In genomic region chr3:49620728-49621127, GRCh38 we compare ENCODE assay signal across 14 cellular contexts. TPM values are rescaled to one million over a fixed set of nuclear protein-coding genes. Genes with fewer than 3 reads are reported as not detected.
DNase-seq lines count a peak whose midpoint lies in the region; ATAC-seq, FAIRE-seq and TF ChIP-seq lines count a peak whose summit lies in the region.
"Had no signal": no experiment of that assay in that cellular context is flagged by ENCODE, and none has a peak within 500 bp of the region (broad histone marks: within the 10 kb centered on the region; RNA-seq: fewer than 3 reads in every experiment).

No MANE protein-coding gene starts in this region.

- H3K4me1 ChIP-seq in IMR-90 (ENCODE audit: control insufficient read depth, insufficient read depth, low read length) (peaks cover 5% of the 10 kb centered on the region), K562 (replicated peaks in 1 of 2; ENCODE audit: control insufficient read depth in 2 of 2, insufficient read depth in 2 of 2, low read length in 2 of 2) (no peaks in the 10 kb centered on the region), endodermal cell (ENCODE audit: control insufficient read depth, insufficient read depth, low read length) (no peaks in the 10 kb centered on the region), trophoblast cell (ENCODE audit: control insufficient read depth in 1 of 2, insufficient read depth in 2 of 2, low read length in 2 of 2) (no peaks in the 10 kb centered on the region)
- H3K4me1 ChIP-seq: BLaER1 treated with 17β-estradiol and CSF1 and Interleukin-3, amounts not matched to agents 10 nM and 100 nM had no signal

- no peak overlapping the region for H3K27ac ChIP-seq in IMR-90 (ENCODE audit: insufficient read depth, low read length)
- H3K27ac ChIP-seq in K562 (ENCODE audit: extremely low read depth, low read depth, low read length): no peak overlapping the region
- no peak overlapping the region for H3K27ac ChIP-seq in endodermal cell (ENCODE audit: low read depth, low read length)
- H3K27ac ChIP-seq in trophoblast cell (ENCODE audit: low read depth, low read length): no peak overlapping the region
- H3K27ac ChIP-seq: BLaER1 treated with 17β-estradiol and CSF1 and Interleukin-3, amounts not matched to agents 10 nM and 100 nM had no signal

- H3K9me3 ChIP-seq in IMR-90 (ENCODE audit: control insufficient read depth, insufficient read depth, low read length): no peaks in the 10 kb centered on the region
- H3K9me3 ChIP-seq in K562 (replicated peaks; ENCODE audit: control insufficient read depth, insufficient read depth, low read depth, low read length): no peaks in the 10 kb centered on the region
- no peaks in the 10 kb centered on the region for H3K9me3 ChIP-seq in endodermal cell (ENCODE audit: control insufficient read depth, low read length)
- no peaks in the 10 kb centered on the region for H3K9me3 ChIP-seq in trophoblast cell (ENCODE audit: insufficient read depth, low read depth, low read length)
- H3K9me3 ChIP-seq: BLaER1 treated with 17β-estradiol and CSF1 and Interleukin-3, amounts not matched to agents 10 nM and 100 nM had no signal

- no peaks in the 10 kb centered on the region for H3K9me3 Mint-ChIP-seq in endodermal cell
- H3K9me3 Mint-ChIP-seq: CD8-positive, alpha-beta T cell; H9 had no signal

- TF ChIP-seq RAD21 in IMR-90 (IDR thresholded peaks at IDR 0.05; ENCODE audit: low read length) (no peak), K562 (CRISPR knock-in tag; conservative IDR thresholded peaks at IDR 0.05 in 1 of 2, IDR thresholded peaks at IDR 0.05 in 1 of 2) (no peak)

- 80% methylated on average over 1 of the region's 8 CpGs; no CpG with 5 or more reads in 1 of the 2 experiments for WGBS in IMR-90 (ENCODE audit: extremely low coverage in 2 of 2, insufficient read length in 1 of 2), 2 experiments
- 39% methylated on average over 4 of the region's 8 CpGs for WGBS in K562 (ENCODE audit: insufficient coverage, low coverage, missing lambda C conversion rate)
- WGBS in endodermal cell (ENCODE audit: insufficient coverage in 1 of 2, insufficient read length in 1 of 2), 2 experiments: 95 to 100% methylated on average over 4 to 8 of the region's 8 CpGs
- WGBS in trophoblast cell (ENCODE audit: extremely low coverage, insufficient coverage, insufficient read length): no CpG with 5 or more reads among the region's 8 CpGs

- H3K79me2 ChIP-seq in K562 (ENCODE audit: control insufficient read depth, insufficient read depth, low read length) (no peaks in the 10 kb centered on the region), trophoblast cell (ENCODE audit: control insufficient read depth, insufficient read depth, low read length, poor library complexity) (no peaks in the 10 kb centered on the region)

- no peaks in the 10 kb centered on the region for H3K36me3 ChIP-seq in IMR-90 (ENCODE audit: control insufficient read depth, insufficient read depth, low read length)
- H3K36me3 ChIP-seq in K562 (ENCODE audit: control insufficient read depth, insufficient read depth, low read length): no peaks in the 10 kb centered on the region
- no peaks in the 10 kb centered on the region for H3K36me3 ChIP-seq in endodermal cell (ENCODE audit: control insufficient read depth, insufficient read depth, low read length)
- no peaks in the 10 kb centered on the region for H3K36me3 ChIP-seq in trophoblast cell (ENCODE audit: control insufficient read depth in 1 of 2, insufficient read depth in 2 of 2, low read length in 2 of 2)
- H3K36me3 ChIP-seq: BLaER1 treated with 17β-estradiol and CSF1 and Interleukin-3, amounts not matched to agents 10 nM and 100 nM had no signal

- H3K4me3 ChIP-seq in IMR-90 (ENCODE audit: insufficient read depth, low read depth, low read length) (no peak overlapping the region), K562 (no peak overlapping the region), endodermal cell (ENCODE audit: low read length) (no peak overlapping the region), trophoblast cell (ENCODE audit: low read depth, low read length) (no peak overlapping the region)
- H3K4me3 ChIP-seq: BLaER1 treated with 17β-estradiol and CSF1 and Interleukin-3, amounts not matched to agents 10 nM and 100 nM; GM12878 had no signal

- no peak overlapping the region for H3K56ac ChIP-seq in IMR-90 (ENCODE audit: extremely low read depth, insufficient read depth, low read length)

- no peak for TF ChIP-seq EP300 in K562 (IDR thresholded peaks at IDR 0.05; ENCODE audit: low read length)

- BruUV-seq in IMR-90 (replicated peaks; lab: Mats Ljungman, UMichigan) (no TSS peak), K562 (replicated peaks; lab: Mats Ljungman, UMichigan) (no TSS peak)

- H3K36me3 Mint-ChIP-seq in endodermal cell (ENCODE audit: low read depth): no peaks in the 10 kb centered on the region
- H3K36me3 Mint-ChIP-seq: CD8-positive, alpha-beta T cell had no signal

- POLR2A ChIA-PET in IMR-90 (lab: Charles Lee; ENCODE audit: unreplicated experiment): no interaction called here
- POLR2A ChIA-PET in K562 (lab: Yijun Ruan, JAX): interaction anchor here (0.5 kb wide), 1 partner anchor 38 kb away, joined by 3 read pairs; no protein-coding TSS in a partner anchor

- H3K9ac ChIP-seq in IMR-90 (ENCODE audit: low read depth, low read length) (no peak overlapping the region), K562 (ENCODE audit: insufficient read depth in 1 of 2, low read depth in 2 of 2, low read length in 2 of 2) (no peak overlapping the region), endodermal cell (ENCODE audit: extremely low read depth, low read length, poor library complexity, severe bottlenecking) (no peak overlapping the region), trophoblast cell (ENCODE audit: low read length) (no peak overlapping the region)
- H3K9ac ChIP-seq: BLaER1 treated with 17β-estradiol and CSF1 and Interleukin-3, amounts not matched to agents 10 nM and 100 nM had no signal

- TF ChIP-seq CTCF in IMR-90 (conservative IDR thresholded peaks at IDR 0.05; ENCODE audit: low read depth, low read length) (no peak), K562 (IDR thresholded peaks at IDR 0.05 in 2 of 3, conservative IDR thresholded peaks at IDR 0.05 in 1 of 3; ENCODE audit: insufficient read depth in 2 of 3, low read depth in 1 of 3, low read length in 3 of 3) (no peak), endodermal cell (conservative IDR thresholded peaks at IDR 0.05) (no peak)

- no peak overlapping the region for H2BK12ac ChIP-seq in trophoblast cell (ENCODE audit: low read length)

- CTCF ChIA-PET in IMR-90 (lab: Yijun Ruan, JAX): no interaction called here
- CTCF ChIA-PET in K562 (lab: Yijun Ruan, JAX; ENCODE audit: low intra/inter-chr PET ratio): no interaction called here

- intact Hi-C loops in IMR-90 (cut with micrococcal nuclease): no loop called here
- intact Hi-C loops in K562 (cut with micrococcal nuclease): no loop called here

- no peak overlapping the region for H4K91ac ChIP-seq in IMR-90 (ENCODE audit: insufficient read depth, low read depth, low read length)
- no peak overlapping the region for H4K91ac ChIP-seq in trophoblast cell (ENCODE audit: low read depth, low read length)

- H2AK9ac ChIP-seq in IMR-90 (replicated peaks; ENCODE audit: low read depth, low read length, poor library complexity): no peak overlapping the region

- no peaks in the 10 kb centered on the region for H3K79me1 ChIP-seq in IMR-90 (ENCODE audit: low read depth in 1 of 2, low read length in 2 of 2)
- no peaks in the 10 kb centered on the region for H3K79me1 ChIP-seq in trophoblast cell (ENCODE audit: low read length)

- H2BK120ac ChIP-seq in IMR-90 (ENCODE audit: low read depth, low read length) (no peak overlapping the region), trophoblast cell (ENCODE audit: insufficient read depth, low read length, poor library complexity) (no peak overlapping the region)

- H3K4ac ChIP-seq in IMR-90 (ENCODE audit: low read depth, low read length) (no peak overlapping the region), trophoblast cell (ENCODE audit: low read depth, low read length) (no peak overlapping the region)

- H3K9me1 ChIP-seq in IMR-90 (ENCODE audit: insufficient read depth, low read length) (no peaks in the 10 kb centered on the region; the same call in 1 of the 2 replicates), K562 (ENCODE audit: control insufficient read depth, insufficient read depth, low read length) (no peaks in the 10 kb centered on the region)

- no peak overlapping the region for H4K12ac ChIP-seq in trophoblast cell (ENCODE audit: low read depth, low read length)

- H2AFZ ChIP-seq in IMR-90 (replicated peaks; ENCODE audit: low read length, poor library complexity): no peak overlapping the region
- no peak overlapping the region for H2AFZ ChIP-seq in K562 (ENCODE audit: low read depth, low read length)
- no peak overlapping the region for H2AFZ ChIP-seq in trophoblast cell (ENCODE audit: insufficient read depth, low read length, poor library complexity)

- H2AK5ac ChIP-seq in IMR-90 (ENCODE audit: low read depth, low read length): no peak overlapping the region
- no peak overlapping the region for H2AK5ac ChIP-seq in trophoblast cell (ENCODE audit: low read length)

- no peak overlapping the region for H3K4me2 ChIP-seq in IMR-90 (ENCODE audit: low read depth, low read length)
- no peak overlapping the region for H3K4me2 ChIP-seq in K562 (ENCODE audit: insufficient read depth, low read length)
- H3K4me2 ChIP-seq in trophoblast cell (ENCODE audit: low read length): no peak overlapping the region
- H3K4me2 ChIP-seq: BLaER1 treated with 17β-estradiol and CSF1 and Interleukin-3, amounts not matched to agents 10 nM and 100 nM had no signal

- H3K14ac ChIP-seq in IMR-90 (replicated peaks; ENCODE audit: low read depth, low read length) (no peak overlapping the region), trophoblast cell (ENCODE audit: low read length) (no peak overlapping the region)

- H3K18ac ChIP-seq in IMR-90 (ENCODE audit: low read depth, low read length): no peak overlapping the region
- H3K18ac ChIP-seq in trophoblast cell (ENCODE audit: low read length): no peak overlapping the region

- DNase-seq in IMR-90 (no peak), K562 (ENCODE audit: extremely low read depth in 1 of 4, low spot score in 3 of 4) (no peak), endodermal cell (peak; percentile 19), NCI-H1092 treated with DMSO at 0.1 percent for 48 hours (lab: John Stamatoyannopoulos, UW) (no peak), RPMI8226 (no peak), trophoblast cell (no peak)
- DNase-seq: Calu3; CD8-positive, alpha-beta T cell; DMS79 treated with DMSO at 0.1 percent for 48 hours; H9 had no signal

- H2BK5ac ChIP-seq in IMR-90 (ENCODE audit: low read depth, low read length, poor library complexity, severe bottlenecking) (no peak overlapping the region), trophoblast cell (ENCODE audit: low read depth, low read length, poor library complexity) (no peak overlapping the region)

- H4K8ac ChIP-seq in IMR-90 (ENCODE audit: low read depth in 2 of 2, low read length in 2 of 2) (no peak overlapping the region), trophoblast cell (ENCODE audit: low read depth, low read length) (no peak overlapping the region)

- in situ Hi-C loops in IMR-90 (cut with MboI; ENCODE audit: low sequenced_read_pairs) (no loop called here), K562 (cut with MboI) (no loop called here)

- H3K4me3 Mint-ChIP-seq in endodermal cell: no peak overlapping the region
- H3K4me3 Mint-ChIP-seq: B cell; CD8-positive, alpha-beta T cell; H9 had no signal

- H3K4me1 Mint-ChIP-seq in endodermal cell: peaks cover 6% of the 10 kb centered on the region
- H3K4me1 Mint-ChIP-seq: B cell had no signal

- H2BK15ac ChIP-seq in IMR-90 (ENCODE audit: low read depth, low read length): no peak overlapping the region

- no peak for FAIRE-seq in K562 (lab: Jason Lieb, UNC)
- FAIRE-seq: GM12878, H1 had no signal

- ATAC-seq in IMR-90 (ENCODE audit: low read depth): no peak
- no peak for ATAC-seq in K562
- ATAC-seq: CD8-positive, alpha-beta T cell; GM12878 had no signal

- dilution Hi-C loops in IMR-90 (cut with HindIII; ENCODE audit: low sequenced_read_pairs, unreplicated experiment): no loop called here

- H3K27me3 Mint-ChIP-seq in endodermal cell (ENCODE audit: insufficient read depth): no peaks in the 10 kb centered on the region

- no peak overlapping the region for H3K27ac Mint-ChIP-seq in endodermal cell
- H3K27ac Mint-ChIP-seq: B cell; CD8-positive, alpha-beta T cell; H9 had no signal

- no peaks in the 10 kb centered on the region for H4K20me1 ChIP-seq in IMR-90 (ENCODE audit: insufficient read depth, low read length)
- no peaks in the 10 kb centered on the region for H4K20me1 ChIP-seq in K562 (replicated peaks; ENCODE audit: control insufficient read depth, insufficient read depth, low read length)
- H4K20me1 ChIP-seq: BLaER1 treated with 17β-estradiol and CSF1 and Interleukin-3, amounts not matched to agents 10 nM and 100 nM had no signal

- no peak overlapping the region for H2BK20ac ChIP-seq in IMR-90 (ENCODE audit: low read depth, low read length)

- H4K5ac ChIP-seq in IMR-90 (ENCODE audit: low read depth, low read length): no peak overlapping the region

- TF ChIP-seq POLR2A in IMR-90 (IDR thresholded peaks at IDR 0.05; ENCODE audit: low read depth, low read length) (no peak), K562 (conservative IDR thresholded peaks at IDR 0.05) (no peak)

- H3K27me3 ChIP-seq in IMR-90 (ENCODE audit: control insufficient read depth, insufficient read depth, low read length) (peaks cover 38% of the 10 kb centered on the region), K562 (ENCODE audit: control insufficient read depth in 2 of 2, insufficient read depth in 2 of 2, low read length in 2 of 2) (no peaks in the 10 kb centered on the region), endodermal cell (ENCODE audit: control insufficient read depth, insufficient read depth, low read length, poor library complexity, severe bottlenecking) (no peaks in the 10 kb centered on the region), trophoblast cell (ENCODE audit: insufficient read depth, low read length) (no peaks in the 10 kb centered on the region)
- H3K27me3 ChIP-seq: BLaER1 treated with 17β-estradiol and CSF1 and Interleukin-3, amounts not matched to agents 10 nM and 100 nM had no signal

- no peak overlapping the region for H3K23ac ChIP-seq in IMR-90 (ENCODE audit: low read depth, low read length)
- no peak overlapping the region for H3K23ac ChIP-seq in trophoblast cell (ENCODE audit: low read length)

RNA-seq across cellular contexts. Expression of gene APEH, which starts 53.4 kb away (rescaled TPM):
- total RNA-seq in IMR-90 (2012; rRNA removed) (116 and 142 TPM in 2 replicates), K562 (2014; rRNA removed) (142 and 162 TPM in 2 replicates), K562 (2014; rRNA removed; fragmentation: Illumina TruSeq; extraction: Trizol) (74.1 and 104 TPM in 2 replicates), K562 (2015; rRNA removed; fragmentation: Illumina TruSeq; extraction: Trizol) (126 and 127 TPM in 2 replicates), K562 (2021) (174 and 177 TPM in 2 replicates), endodermal cell (100 to 1,000 TPM; 188 to 216 TPM)
- polyA plus RNA-seq in IMR-90 (2012; rRNA removed) (84.3 and 89.2 TPM in 2 replicates), K562 (2011; rRNA removed) (116 and 117 TPM in 2 replicates), K562 (2014; fragmentation: Illumina TruSeq; extraction: Trizol) (120 and 130 TPM in 2 replicates), K562 (2014; fragmentation: Nextera tagmentation; extraction: Ambion mirVana) (10 to 100 TPM; 70.9 to 72.6 TPM), K562 (2014; rRNA removed) (111 and 122 TPM in 2 replicates)
- polyA plus RNA-seq in IMR-90 (2012; cell fraction: cytosol; rRNA removed): 47.3 and 89.1 TPM in 2 replicates
- 86.8 and 174 TPM in 2 replicates for polyA plus RNA-seq in IMR-90 (2012; cell fraction: nucleus; rRNA removed; ENCODE audit: low replicate concordance)
- total RNA-seq in K562 (2011; cell fraction: chromatin; rRNA removed; ENCODE audit: low replicate concordance): 167 and 504 TPM in 2 replicates
- 286 and 325 TPM in 2 replicates for total RNA-seq in K562 (2011; cell fraction: nucleolus; rRNA removed)
- 167 and 176 TPM in 2 replicates for total RNA-seq in K562 (2011; cell fraction: nucleoplasm; rRNA removed)
- polyA plus RNA-seq in K562 (2011; cell fraction: cytosol; rRNA removed): 143 and 217 TPM in 2 replicates
- 281 and 331 TPM in 2 replicates for polyA plus RNA-seq in K562 (2011; cell fraction: nucleus; rRNA removed)
- polyA plus RNA-seq in K562 (2012): 148 and 159 TPM in 2 replicates
- 104 and 133 TPM in 2 replicates for polyA minus RNA-seq in K562 (2011; rRNA and poly(A)+ RNA removed)
- polyA minus RNA-seq in K562 (2011; cell fraction: cytosol; rRNA and poly(A)+ RNA removed): 123 and 130 TPM in 2 replicates
- polyA minus RNA-seq in K562 (2011; cell fraction: nucleus; rRNA and poly(A)+ RNA removed): 142 and 151 TPM in 2 replicates
- polyA plus RNA-seq in endodermal cell (2013, experiment 1 of 2): 90.5 TPM
- 84.2 TPM for polyA plus RNA-seq in endodermal cell (2013, experiment 2 of 2)
- polyA plus RNA-seq in trophoblast cell (2013): 54.4 and 54.8 TPM in 2 replicates
